Comparison of ENCODE assay signal across 22 cellular contexts in the genomic region with DNA sequence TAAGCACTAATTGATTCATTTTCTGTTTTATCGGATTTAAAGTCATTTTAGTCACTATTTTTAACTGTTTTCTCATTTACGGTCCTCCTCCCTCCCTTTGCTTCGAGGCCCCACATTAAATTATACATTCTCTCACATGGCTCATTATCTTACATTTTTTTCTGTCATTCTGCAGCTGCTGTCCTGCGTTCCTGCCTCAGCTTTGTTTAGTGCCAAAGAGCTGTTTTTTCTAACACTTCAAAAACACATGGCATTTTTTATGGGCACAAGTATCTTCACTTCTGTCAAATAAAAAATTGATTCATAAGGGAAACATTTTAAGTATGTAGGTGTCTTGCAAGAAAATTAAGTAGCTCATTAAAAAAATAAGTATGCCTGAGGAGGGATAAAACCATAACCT.
"Had no signal": no experiment of that assay in that cellular context is flagged by ENCODE, and none has a peak within 500 bp of the region (broad histone marks: within the 10 kb centered on the region; RNA-seq: fewer than 3 reads in every experiment).

No MANE protein-coding gene starts in this region.

- H3K4me3 Mint-ChIP-seq: activated naive CD8-positive, alpha-beta T cell treated with anti-CD3 and anti-CD28 coated beads, Interleukin-2, amount 50 U/mL, for 24 hours; activated T-cell treated with anti-CD3 and anti-CD28 coated beads, Interleukin-2, amount 50 U/mL, for 72 hours; dendritic cell treated with granulocyte-macrophage colony-stimulating factor and Interleukin-4, amounts not matched to agents 40 ng/mL and 50 ng/mL, for 4 days; natural killer cell treated with Interleukin-12 subunit alpha and Interleukin-12 subunit beta and Interleukin-15 and Interleukin-18, amount 100 ng/mL, for 72 hours; stimulated activated naive B cell treated with anti-CD40 and anti-IgM and Interleukin-4, amounts not matched to agents 10 μg/mL and 1 μg/mL and 100 μg/mL, for 72 hours; WTC11 had no signal

- H3K4me1 ChIP-seq: body of pancreas, left ventricle myocardium inferior, right lobe of liver, testis, uterus had no signal

- ATAC-seq: activated naive CD8-positive, alpha-beta T cell treated with anti-CD3 and anti-CD28 coated beads, Interleukin-2, amount 50 U/mL, for 24 hours; activated T-cell treated with anti-CD3 and anti-CD28 coated beads, Interleukin-2, amount 50 U/mL, for 72 hours; body of pancreas; gastroesophageal sphincter; natural killer cell treated with Interleukin-12 subunit alpha and Interleukin-12 subunit beta and Interleukin-15 and Interleukin-18, amount 100 ng/mL, for 72 hours; right lobe of liver; stimulated activated naive B cell treated with anti-CD40 and anti-IgM and Interleukin-4, amounts not matched to agents 10 μg/mL and 1 μg/mL and 100 μg/mL, for 72 hours; WTC11 had no signal

- H3K9me3 Mint-ChIP-seq: activated naive CD8-positive, alpha-beta T cell treated with anti-CD3 and anti-CD28 coated beads, Interleukin-2, amount 50 U/mL, for 24 hours; activated T-cell treated with anti-CD3 and anti-CD28 coated beads, Interleukin-2, amount 50 U/mL, for 72 hours had no signal

- H3K27ac ChIP-seq: body of pancreas, cardiac muscle cell, gastroesophageal sphincter, left ventricle myocardium inferior, right lobe of liver, testis, uterus had no signal

- H3K36me3 ChIP-seq: cardiac muscle cell, gastroesophageal sphincter, left ventricle myocardium inferior, right lobe of liver, uterus had no signal

- H3K27me3 ChIP-seq: body of pancreas, cardiac muscle cell, gastroesophageal sphincter, right lobe of liver, testis, uterus had no signal

- H3K4me3 ChIP-seq: body of pancreas, cardiac muscle cell, gastroesophageal sphincter, left ventricle myocardium inferior, right lobe of liver, testis, uterus had no signal

- DNase-seq: activated gamma-delta T cell; activated naive CD4-positive, alpha-beta T cell treated with anti-CD3 and anti-CD28 coated beads, Interleukin-2, amount 50 U/mL, for 16 hours; activated naive CD8-positive, alpha-beta T cell treated with anti-CD3 and anti-CD28 coated beads, Interleukin-2, amount 50 U/mL, for 24 hours; activated T-cell treated with anti-CD3 and anti-CD28 coated beads, Interleukin-2, amount 50 U/mL, for 72 hours; body of pancreas; effector CD4-positive, alpha-beta T cell; head of caudate nucleus; hypothalamus; left ventricle myocardium inferior; midbrain; right lobe of liver; stimulated activated CD4-positive, alpha-beta T cell treated with anti-CD3 and anti-CD28 coated beads, Interleukin-2, amount 100 ng/mL, for 48 hours; stimulated activated CD8-positive, alpha-beta memory T cell treated with anti-CD3 and anti-CD28 coated beads, Interleukin-4, amount 100 ng/mL, for 48 hours; stimulated activated naive B cell treated with anti-CD40 and anti-IgM and Interleukin-4, amounts not matched to agents 10 μg/mL and 1 μg/mL and 100 μg/mL, for 72 hours; T1000; testis; uterus had no signal

- H3K4me1 Mint-ChIP-seq: activated naive CD8-positive, alpha-beta T cell treated with anti-CD3 and anti-CD28 coated beads, Interleukin-2, amount 50 U/mL, for 24 hours; stimulated activated naive B cell treated with anti-CD40 and anti-IgM and Interleukin-4, amounts not matched to agents 10 μg/mL and 1 μg/mL and 100 μg/mL, for 72 hours had no signal

- H3K27me3 Mint-ChIP-seq: dendritic cell treated with granulocyte-macrophage colony-stimulating factor and Interleukin-4, amounts not matched to agents 40 ng/mL and 50 ng/mL, for 4 days had no signal

- H3K27ac Mint-ChIP-seq: activated naive CD8-positive, alpha-beta T cell treated with anti-CD3 and anti-CD28 coated beads, Interleukin-2, amount 50 U/mL, for 24 hours; activated T-cell treated with anti-CD3 and anti-CD28 coated beads, Interleukin-2, amount 50 U/mL, for 72 hours; dendritic cell treated with granulocyte-macrophage colony-stimulating factor and Interleukin-4, amounts not matched to agents 40 ng/mL and 50 ng/mL, for 4 days; natural killer cell treated with Interleukin-12 subunit alpha and Interleukin-12 subunit beta and Interleukin-15 and Interleukin-18, amount 100 ng/mL, for 72 hours; stimulated activated naive B cell treated with anti-CD40 and anti-IgM and Interleukin-4, amounts not matched to agents 10 μg/mL and 1 μg/mL and 100 μg/mL, for 72 hours; WTC11 had no signal

- H3K9me3 ChIP-seq: body of pancreas, gastroesophageal sphincter, left ventricle myocardium inferior, right lobe of liver, testis, uterus had no signal

- H3K36me3 Mint-ChIP-seq: natural killer cell treated with Interleukin-12 subunit alpha and Interleukin-12 subunit beta and Interleukin-15 and Interleukin-18, amount 100 ng/mL, for 72 hours; stimulated activated naive B cell treated with anti-CD40 and anti-IgM and Interleukin-4, amounts not matched to agents 10 μg/mL and 1 μg/mL and 100 μg/mL, for 72 hours; WTC11 had no signal
